Comparison of ENCODE assay signal across 11 cellular contexts in the genomic region with DNA sequence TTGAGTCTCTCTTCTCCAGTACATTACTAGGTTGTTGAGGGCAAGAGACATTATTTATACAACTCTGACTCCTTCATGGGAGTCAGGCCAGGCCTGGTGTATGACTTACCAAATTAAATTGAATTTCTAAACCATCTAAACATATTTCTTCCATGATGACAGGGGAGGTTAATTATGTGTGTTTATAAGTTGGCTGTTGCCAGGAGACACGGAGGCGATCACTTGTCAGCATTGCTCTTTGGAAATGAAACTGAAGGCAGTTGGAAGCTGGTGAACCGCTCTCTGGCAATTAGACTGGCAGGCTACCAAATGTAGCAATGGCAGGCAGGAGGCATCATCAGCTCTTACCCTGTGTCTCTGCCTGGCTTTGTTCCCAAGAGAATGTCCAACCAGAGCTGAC.
DNase-seq lines count a peak whose midpoint lies in the region; ATAC-seq and TF ChIP-seq lines count a peak whose summit lies in the region.
"Had no signal": no experiment of that assay in that cellular context is flagged by ENCODE, and none has a peak within 500 bp of the region (broad histone marks: within the 10 kb centered on the region; RNA-seq: fewer than 3 reads in every experiment).

No MANE protein-coding gene starts in this region.

- DNase-seq in Daoy (ENCODE audit: low read depth) (peak; percentile 70), NCI-H1105 (lab: John Stamatoyannopoulos, UW) (peak; percentile 78), cerebellum (ENCODE audit: low spot score) (peak; percentile 73), omental fat pad (ENCODE audit: low spot score) (no peak)
- DNase-seq: activated CD8-positive, alpha-beta T cell treated with anti-CD3 and anti-CD28 coated beads, Interleukin-2, amount 10 ng/mL, durations not matched to agents 7 days and 5 days; NCI-H1436; stimulated activated CD8-positive, alpha-beta memory T cell treated with anti-CD3 and anti-CD28 coated beads, Interleukin-4, amount 100 ng/mL, for 48 hours had no signal

- ATAC-seq in omental fat pad (ENCODE audit: low FRiP score) (peak; percentile 87), GM21619 (IDR thresholded peaks at IDR 0.05; ENCODE audit: unreplicated experiment) (no peak), GM18867 (IDR thresholded peaks at IDR 0.05; ENCODE audit: unreplicated experiment) (no peak), HG02759 (IDR thresholded peaks at IDR 0.05; ENCODE audit: unreplicated experiment) (no peak)
- ATAC-seq: activated CD8-positive, alpha-beta T cell treated with anti-CD3 and anti-CD28 coated beads, Interleukin-2, amount 10 ng/mL, durations not matched to agents 7 days and 5 days; Panc1 had no signal

- no peak for TF ChIP-seq CTCF in omental fat pad (IDR thresholded peaks at IDR 0.05)
